Comparison of ENCODE assay signal across 2 cellular contexts in the genomic region with DNA sequence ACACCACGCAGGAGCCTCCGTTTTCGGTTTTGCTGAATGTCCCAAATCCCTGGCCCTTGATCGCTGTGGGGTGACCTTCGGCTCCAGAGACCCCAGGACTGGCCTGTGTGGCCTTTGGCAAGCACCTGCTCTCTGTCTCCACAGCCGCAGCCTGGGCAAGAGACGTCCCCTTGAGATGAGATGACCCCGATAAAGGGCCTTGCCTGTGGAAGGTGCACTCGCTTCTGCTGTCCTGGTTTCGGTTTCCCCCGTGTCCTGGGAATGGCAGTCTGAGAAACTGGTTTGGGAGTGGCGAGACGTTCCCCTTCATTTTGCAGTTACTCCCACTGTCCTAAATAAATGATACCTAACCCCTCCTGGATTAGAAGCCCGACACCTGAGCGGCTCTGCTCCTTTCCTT.
TF ChIP-seq lines count a peak whose summit lies in the region.

No MANE protein-coding gene starts in this region.

TF ChIP-seq in SK-N-SH, 30 proteins besides CTCF, POLR2A, EP300 and RAD21 (continued from another document):
- TF ChIP-seq, protein P1, sequence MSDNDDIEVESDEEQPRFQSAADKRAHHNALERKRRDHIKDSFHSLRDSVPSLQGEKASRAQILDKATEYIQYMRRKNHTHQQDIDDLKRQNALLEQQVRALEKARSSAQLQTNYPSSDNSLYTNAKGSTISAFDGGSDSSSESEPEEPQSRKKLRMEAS (IDR thresholded peaks at IDR 0.05; ENCODE audit: low read depth), result no peak
- TF ChIP-seq FOXJ3 (CRISPR knock-in tag; IDR thresholded peaks at IDR 0.05), result no peak
- TF ChIP-seq JUND (IDR thresholded peaks at IDR 0.05), result no peak

TF ChIP-seq in SK-N-SH treated with all-trans-retinoic acid at 6 μM for 48 hours, 23 proteins besides CTCF, POLR2A, EP300 and RAD21 (continued from another document):
- TF ChIP-seq, protein P2, sequence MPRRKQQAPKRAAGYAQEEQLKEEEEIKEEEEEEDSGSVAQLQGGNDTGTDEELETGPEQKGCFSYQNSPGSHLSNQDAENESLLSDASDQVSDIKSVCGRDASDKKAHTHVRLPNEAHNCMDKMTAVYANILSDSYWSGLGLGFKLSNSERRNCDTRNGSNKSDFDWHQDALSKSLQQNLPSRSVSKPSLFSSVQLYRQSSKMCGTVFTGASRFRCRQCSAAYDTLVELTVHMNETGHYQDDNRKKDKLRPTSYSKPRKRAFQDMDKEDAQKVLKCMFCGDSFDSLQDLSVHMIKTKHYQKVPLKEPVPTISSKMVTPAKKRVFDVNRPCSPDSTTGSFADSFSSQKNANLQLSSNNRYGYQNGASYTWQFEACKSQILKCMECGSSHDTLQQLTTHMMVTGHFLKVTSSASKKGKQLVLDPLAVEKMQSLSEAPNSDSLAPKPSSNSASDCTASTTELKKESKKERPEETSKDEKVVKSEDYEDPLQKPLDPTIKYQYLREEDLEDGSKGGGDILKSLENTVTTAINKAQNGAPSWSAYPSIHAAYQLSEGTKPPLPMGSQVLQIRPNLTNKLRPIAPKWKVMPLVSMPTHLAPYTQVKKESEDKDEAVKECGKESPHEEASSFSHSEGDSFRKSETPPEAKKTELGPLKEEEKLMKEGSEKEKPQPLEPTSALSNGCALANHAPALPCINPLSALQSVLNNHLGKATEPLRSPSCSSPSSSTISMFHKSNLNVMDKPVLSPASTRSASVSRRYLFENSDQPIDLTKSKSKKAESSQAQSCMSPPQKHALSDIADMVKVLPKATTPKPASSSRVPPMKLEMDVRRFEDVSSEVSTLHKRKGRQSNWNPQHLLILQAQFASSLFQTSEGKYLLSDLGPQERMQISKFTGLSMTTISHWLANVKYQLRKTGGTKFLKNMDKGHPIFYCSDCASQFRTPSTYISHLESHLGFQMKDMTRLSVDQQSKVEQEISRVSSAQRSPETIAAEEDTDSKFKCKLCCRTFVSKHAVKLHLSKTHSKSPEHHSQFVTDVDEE (CRISPR knock-in tag; IDR thresholded peaks at IDR 0.05), result no peak
- no peak for TF ChIP-seq TCF4 (CRISPR knock-in tag; IDR thresholded peaks at IDR 0.05; ENCODE audit: borderline replicate concordance)
- TF ChIP-seq CSRNP3 (CRISPR knock-in tag; IDR thresholded peaks at IDR 0.05), result no peak
- TF ChIP-seq ESRRG (CRISPR knock-in tag; IDR thresholded peaks at IDR 0.05), result no peak
- TF ChIP-seq PPARA (CRISPR knock-in tag; IDR thresholded peaks at IDR 0.05; ENCODE audit: borderline replicate concordance), result no peak
